8 cellular contexts compared by ENCODE assay signal in the genomic region with DNA sequence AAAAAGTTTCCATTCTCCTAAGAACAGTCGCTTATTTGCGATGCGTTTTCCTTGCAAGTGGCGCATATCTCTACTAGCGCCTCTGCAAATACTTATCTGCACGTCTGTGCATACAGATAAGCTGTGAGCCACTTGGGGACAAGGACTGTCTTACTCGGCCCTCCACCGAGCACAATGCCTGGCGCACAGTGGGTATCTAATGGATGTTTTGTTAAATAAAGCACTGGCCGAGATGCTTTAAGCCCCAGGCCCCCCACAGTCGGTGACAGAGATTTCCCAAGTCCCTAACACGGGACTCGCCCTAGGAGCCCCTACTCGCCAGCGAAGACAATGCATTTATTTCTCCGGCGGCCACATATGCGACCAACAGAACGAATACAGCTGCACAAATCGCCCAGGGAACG. TPM values are rescaled to one million over a fixed set of nuclear protein-coding genes. Genes with fewer than 3 reads are reported as not detected.
DNase-seq lines count a peak whose midpoint lies in the region; ATAC-seq and TF ChIP-seq lines count a peak whose summit lies in the region.

No MANE protein-coding gene starts in this region.

- H3K9me3 ChIP-seq in muscle layer of colon (ENCODE audit: low read length) (no peaks in the 10 kb centered on the region), aorta (ENCODE audit: control insufficient read depth, low read length) (no peaks in the 10 kb centered on the region)

- intact Hi-C loops in aorta (cut with DNase I), result no loop called here

- H3K4me3 ChIP-seq in muscle layer of colon (ENCODE audit: low read depth in 1 of 2, low read length in 2 of 2) (peak overlapping the region; percentile 79 to 94), aorta (ENCODE audit: low read length in 2 of 2) (peak overlapping the region; percentile 39 to 54)

- peak overlapping the region; percentile 81 for H3K27ac ChIP-seq in muscle layer of colon (ENCODE audit: low read depth, low read length)
- peak overlapping the region in 1 of 2 donors; percentile 78 for H3K27ac ChIP-seq in aorta (ENCODE audit: low read depth in 1 of 2, low read length in 2 of 2)

- H3K9me3 Mint-ChIP-seq in T-helper 1 cell treated with Interleukin-12 subunit alpha and Interleukin-12 subunit beta and Interleukin-4 antibody, amounts not matched to agents 30 μg/mL and 1 μg/mL, for 36 hours, result no peaks in the 10 kb centered on the region

- no peaks in the 10 kb centered on the region for H3K27me3 Mint-ChIP-seq in T-helper 1 cell treated with Interleukin-12 subunit alpha and Interleukin-12 subunit beta and Interleukin-4 antibody, amounts not matched to agents 30 μg/mL and 1 μg/mL, for 36 hours (ENCODE audit: low read depth)

- H3K4me3 Mint-ChIP-seq in T-helper 1 cell treated with Interleukin-12 subunit alpha and Interleukin-12 subunit beta and Interleukin-4 antibody, amounts not matched to agents 30 μg/mL and 1 μg/mL, for 36 hours, result peak overlapping the region; percentile 95

- H3K9ac ChIP-seq in muscle layer of colon (ENCODE audit: low read length), result peak overlapping the region; percentile 23

- DNase-seq in NCI-H1694 treated with DMSO at 0.1 percent for 48 hours (lab: John Stamatoyannopoulos, UW) (peak; percentile 55), NCI-H1694 (lab: John Stamatoyannopoulos, UW) (no peak), erythroblast (lab: John Stamatoyannopoulos, UW) (peak; percentile 89 to 96), aorta (no peak)

- peaks cover 19% of the 10 kb centered on the region for H3K4me1 Mint-ChIP-seq in T-helper 1 cell treated with Interleukin-12 subunit alpha and Interleukin-12 subunit beta and Interleukin-4 antibody, amounts not matched to agents 30 μg/mL and 1 μg/mL, for 36 hours (ENCODE audit: low read depth)

- H3K4me1 ChIP-seq in muscle layer of colon (ENCODE audit: insufficient read depth, low read length) (peaks cover 11% of the 10 kb centered on the region), aorta (ENCODE audit: control insufficient read depth in 1 of 2, insufficient read depth in 2 of 2, low read length in 2 of 2) (no peaks in the 10 kb centered on the region)

- WGBS in aorta, 2 donors, result 0% methylated on average over 21 of the region's 21 CpGs

- peak overlapping the region; percentile 81 for H3K27ac Mint-ChIP-seq in T-helper 1 cell treated with Interleukin-12 subunit alpha and Interleukin-12 subunit beta and Interleukin-4 antibody, amounts not matched to agents 30 μg/mL and 1 μg/mL, for 36 hours

- H3K36me3 ChIP-seq in muscle layer of colon (ENCODE audit: insufficient read depth, low read length), result no peaks in the 10 kb centered on the region
- H3K36me3 ChIP-seq in aorta (ENCODE audit: control insufficient read depth in 1 of 2, insufficient read depth in 2 of 2, low read length in 1 of 2), result no peaks in the 10 kb centered on the region

- ATAC-seq in GM21360 (IDR thresholded peaks at IDR 0.05; ENCODE audit: unreplicated experiment), result peak; percentile 36
- peak; percentile 26 for ATAC-seq in HG03565 (IDR thresholded peaks at IDR 0.05; ENCODE audit: unreplicated experiment)
- peak; percentile 70 for ATAC-seq in aorta (ENCODE audit: low FRiP score)

- TF ChIP-seq POLR2A in erythroblast (IDR thresholded peaks at IDR 0.05; ENCODE audit: low read length), result no peak

- H3K27me3 ChIP-seq in muscle layer of colon (ENCODE audit: control insufficient read depth in 1 of 2, insufficient read depth in 2 of 2, low read length in 2 of 2), result no peaks in the 10 kb centered on the region
- H3K27me3 ChIP-seq in aorta (ENCODE audit: control insufficient read depth in 1 of 2, insufficient read depth in 2 of 2, low read length in 1 of 2), result no peaks in the 10 kb centered on the region

- peaks cover 9% of the 10 kb centered on the region for H3K36me3 Mint-ChIP-seq in T-helper 1 cell treated with Interleukin-12 subunit alpha and Interleukin-12 subunit beta and Interleukin-4 antibody, amounts not matched to agents 30 μg/mL and 1 μg/mL, for 36 hours (ENCODE audit: low read depth)

RNA-seq across cellular contexts. Expression of a gene that starts 0.5 kb away (rescaled TPM):
- total RNA-seq in aorta, result 10 to 100 TPM; 24.6 to 30.1 TPM
- polyA plus RNA-seq in aorta, result 10 to 100 TPM in 1 of 2 donors, 1 to 10 TPM in 1; 4.4 to 15.2 TPM

RNA-seq across cellular contexts. Expression of a gene that starts 43.6 kb away (rescaled TPM):
- total RNA-seq in aorta, result 10 to 100 TPM; 17.0 to 32.2 TPM
- polyA plus RNA-seq in aorta, result 10 to 100 TPM; 12.3 to 14.3 TPM

Comparison
In these comparisons a context has a peak if more than half of its experiments do, and no peak if none do; other contexts are left out.
1. DNase-seq: peak in NCI-H1694 treated with DMSO at 0.1 percent for 48 hours (single experiment) and erythroblast (2 of 2); none in NCI-H1694 (single experiment) and aorta (0 of 2).
2. Peak in every context shown above with its lines, with median percentiles within 50 percentile points of each other: ATAC-seq.